ENCODE assay signal across 19 cellular contexts in genomic region chr6:133971861-133972260, GRCh38.
"Had no signal": no experiment of that assay in that cellular context is flagged by ENCODE, and none has a peak within 500 bp of the region (broad histone marks: within the 10 kb centered on the region; RNA-seq: fewer than 3 reads in every experiment).

No MANE protein-coding gene starts in this region.

- ATAC-seq: activated T-cell treated with anti-CD3 and anti-CD28 coated beads, Interleukin-2, amount 50 U/mL, for 4 hours; right cardiac atrium had no signal

- DNase-seq: activated CD4-positive, alpha-beta T cell treated with anti-CD3 and anti-CD28 coated beads, Interleukin-2, amount 50 U/mL, for 1 hour; activated CD4-positive, CD25-positive, alpha-beta regulatory T cell treated with anti-CD3 and anti-CD28 coated beads, Interleukin-2, amount 50 U/mL, for 72 hours; activated CD8-positive, alpha-beta memory T cell treated with anti-CD3 and anti-CD28 coated beads, Interleukin-2, amount 50 U/mL, for 4 hours; activated naive CD4-positive, alpha-beta T cell treated with anti-CD3 and anti-CD28 coated beads, Interleukin-2, amount 10 ng/mL, durations not matched to agents 7 days and 5 days; activated T-cell treated with anti-CD3 and anti-CD28 coated beads, Interleukin-2, amount 50 U/mL, for 4 hours; adrenal gland; dermis blood vessel endothelial cell; effector memory CD4-positive, alpha-beta T cell; mesenchymal stem cell; nephron progenitor cell; occipital lobe; right cardiac atrium; stomach; T-helper 1 cell; T1000 had no signal

- H3K36me3 ChIP-seq: adrenal gland, cardiac muscle cell, esophagus muscularis mucosa, prostate gland, stomach had no signal

- H3K27me3 Mint-ChIP-seq: activated naive CD4-positive, alpha-beta T cell treated with anti-CD3 and anti-CD28 coated beads, Interleukin-2, amount 10 ng/mL, durations not matched to agents 7 days and 5 days had no signal

- H3K27me3 ChIP-seq: adrenal gland, cardiac muscle cell, esophagus muscularis mucosa, stomach had no signal

- H3K9me3 ChIP-seq: adrenal gland, esophagus muscularis mucosa, prostate gland, stomach had no signal

- H3K4me3 Mint-ChIP-seq: activated naive CD4-positive, alpha-beta T cell treated with anti-CD3 and anti-CD28 coated beads, Interleukin-2, amount 10 ng/mL, durations not matched to agents 7 days and 5 days; activated T-cell treated with anti-CD3 and anti-CD28 coated beads, Interleukin-2, amount 50 U/mL, for 4 hours; nephron progenitor cell had no signal

- H3K27ac Mint-ChIP-seq: activated naive CD4-positive, alpha-beta T cell treated with anti-CD3 and anti-CD28 coated beads, Interleukin-2, amount 10 ng/mL, durations not matched to agents 7 days and 5 days; nephron progenitor cell had no signal

- H3K4me3 ChIP-seq: adrenal gland, cardiac muscle cell, esophagus muscularis mucosa, prostate gland, SK-N-MC, stomach had no signal

- H3K27ac ChIP-seq: adrenal gland, cardiac muscle cell, SK-N-MC, stomach had no signal

- H3K9me3 Mint-ChIP-seq: activated naive CD4-positive, alpha-beta T cell treated with anti-CD3 and anti-CD28 coated beads, Interleukin-2, amount 10 ng/mL, durations not matched to agents 7 days and 5 days; activated T-cell treated with anti-CD3 and anti-CD28 coated beads, Interleukin-2, amount 50 U/mL, for 4 hours; nephron progenitor cell had no signal
